16 cellular contexts compared by ENCODE assay signal in genomic region chr16:87058728-87059250, GRCh38.
DNase-seq lines count a peak whose midpoint lies in the region; ATAC-seq, FAIRE-seq and TF ChIP-seq lines count a peak whose summit lies in the region.
"Had no signal": no experiment of that assay in that cellular context is flagged by ENCODE, and none has a peak within 500 bp of the region (broad histone marks: within the 10 kb centered on the region; RNA-seq: fewer than 3 reads in every experiment).

No MANE protein-coding gene starts in this region.

- no peaks in the 10 kb centered on the region for H3K79me2 ChIP-seq in GM12878 (ENCODE audit: control insufficient read depth, insufficient read depth, low read length)

- no peaks in the 10 kb centered on the region for H3K27me3 ChIP-seq in H7 (ENCODE audit: control insufficient read depth, insufficient read depth, low read length)
- no peaks in the 10 kb centered on the region for H3K27me3 ChIP-seq in GM12878 (replicated peaks in 1 of 2; ENCODE audit: control insufficient read depth in 2 of 2, insufficient read depth in 2 of 2, low read length in 1 of 2)

- SMC1A ChIA-PET in GM12878 (lab: Charles Lee; ENCODE audit: uncharacterized antibody, unreplicated experiment), result interaction anchor here (6.2 kb wide), 1 partner anchor 495 kb away, joined by 50 read pairs; no protein-coding TSS in a partner anchor

- intact Hi-C loops in GM12878 (cut with micrococcal nuclease; ENCODE audit: unreplicated experiment) (no loop called here), posterior vena cava (cut with DNase I) (loop anchor here in 1 of 2 donors (5.0 kb wide), 2 partner anchors 219 to 296 kb away; no protein-coding TSS in a partner anchor)

- H3K9ac ChIP-seq in GM12878 (ENCODE audit: control insufficient read depth, insufficient read depth, low read length), result no peak overlapping the region
- H3K9ac ChIP-seq: GM23248 had no signal

- no TSS peak for BruUV-seq in GM12878 (replicated peaks; lab: Mats Ljungman, UMichigan)

- RAD21 ChIA-PET in GM12878 (lab: Charles Lee; ENCODE audit: unreplicated experiment), result no interaction called here

- TF ChIP-seq EP300 in GM12878 (IDR thresholded peaks at IDR 0.05; ENCODE audit: borderline replicate concordance in 1 of 2, control insufficient read depth in 1 of 2, low read depth in 2 of 2, low read length in 2 of 2), result no peak

- no peak overlapping the region for H3K4me2 ChIP-seq in GM12878 (ENCODE audit: control insufficient read depth, insufficient read depth)

- POLR2A ChIA-PET in GM12878 (lab: Charles Lee), result no interaction called here

- no peaks in the 10 kb centered on the region for H4K20me1 ChIP-seq in GM12878 (ENCODE audit: control insufficient read depth, insufficient read depth)

- TF ChIP-seq RAD21 in GM12878 (IDR thresholded peaks at IDR 0.05; ENCODE audit: insufficient read depth, low read depth, low read length), result no peak

- in situ Hi-C loops in GM12878 (cut with MboI), result no loop called here

- DNase-seq in H7, result peak; percentile 13
- no peak for DNase-seq in GM12878 (ENCODE audit: low read depth, low spot score)
- peak; percentile 44 for DNase-seq in islet precursor cell
- peak; percentile 72 for DNase-seq in posterior vena cava (ENCODE audit: low spot score)
- DNase-seq in inferior parietal cortex (ENCODE audit: extremely low spot score), result no peak
- DNase-seq: C1 segment of cervical spinal cord; Calu3; CD4-positive, alpha-beta T cell; DMS 273 treated with DMSO at 0.1 percent for 48 hours; GM23248; H9 had no signal

- H3K9me3 ChIP-seq in GM12878 (replicated peaks; ENCODE audit: control insufficient read depth, insufficient read depth, low read length), result no peaks in the 10 kb centered on the region

- no peak overlapping the region for H3K27ac ChIP-seq in GM12878 (ENCODE audit: control insufficient read depth, insufficient read depth)
- H3K27ac ChIP-seq: GM23248, HL-60 had no signal

- TF ChIP-seq POLR2A in GM12878 (IDR thresholded peaks at IDR 0.05; ENCODE audit: low read depth, low read length), result no peak

- no peak for TF ChIP-seq CTCF in GM12878 (IDR thresholded peaks at IDR 0.05 in 2 of 3, conservative IDR thresholded peaks at IDR 0.05 in 1 of 3; ENCODE audit: control insufficient read depth in 2 of 3, extremely low read depth in 1 of 3, insufficient read depth in 1 of 3, low read depth in 3 of 3, low read length in 3 of 3)

- CTCF ChIA-PET in GM12878 (lab: Yijun Ruan, JAX), result interaction anchor here (0.6 to 5.1 kb wide), 3 partner anchors 20 to 867 kb away, joined by 3 to 89 read pairs (median 3); no protein-coding TSS in a partner anchor

- ATAC-seq in GM12878 (no peak), HG02938 (IDR thresholded peaks at IDR 0.05; ENCODE audit: unreplicated experiment) (no peak), HG03135 (IDR thresholded peaks at IDR 0.05; ENCODE audit: unreplicated experiment) (no peak)

- no peak overlapping the region for H2AFZ ChIP-seq in GM12878 (ENCODE audit: control insufficient read depth, low read depth, low read length)
- H2AFZ ChIP-seq: GM23248 had no signal

- WGBS in GM12878 (ENCODE audit: insufficient coverage, insufficient replicate concordance, low lambda C conversion rate, missing lambda C conversion rate), result 83% methylated on average over 17 of the region's 17 CpGs

- H3K4me1 ChIP-seq in GM12878 (ENCODE audit: control insufficient read depth, insufficient read depth, low read length), result no peaks in the 10 kb centered on the region

- H3K4me3 ChIP-seq in H7 (ENCODE audit: insufficient read depth, low read depth, low read length) (no peak overlapping the region), GM12878 (no peak overlapping the region)
- H3K4me3 ChIP-seq: GM23248 had no signal

- FAIRE-seq in GM12878 (lab: Jason Lieb, UNC), result no peak
- FAIRE-seq: A204.1, GM18507 had no signal

- no peaks in the 10 kb centered on the region for H3K36me3 ChIP-seq in H7 (replicated peaks; ENCODE audit: control insufficient read depth, insufficient read depth, low read length)
- no peaks in the 10 kb centered on the region for H3K36me3 ChIP-seq in GM12878 (ENCODE audit: control insufficient read depth in 2 of 2, insufficient read depth in 2 of 2, low read length in 1 of 2)

TF ChIP-seq in GM12878, 131 proteins besides CTCF, POLR2A, EP300 and RAD21:
- no peak for TF ChIP-seq NKRF (conservative IDR thresholded peaks at IDR 0.05)
- peak; percentile 72; the same call in 1 of the 2 replicates for TF ChIP-seq PAX5 (IDR thresholded peaks at IDR 0.05; ENCODE audit: borderline replicate concordance, low read depth, low read length)

Comparison
In these comparisons a context has a peak if more than half of its experiments do, and no peak if none do; other contexts are left out.
1. DNase-seq: peak in H7 (single experiment), islet precursor cell (single experiment) and posterior vena cava (single experiment); none in GM12878 (single experiment) and inferior parietal cortex (single experiment).